10 cellular contexts compared by ENCODE assay signal in genomic region chr11:13680501-13681264, GRCh38. TPM values are rescaled to one million over a fixed set of nuclear protein-coding genes. Genes with fewer than 3 reads are reported as not detected.
DNase-seq lines count a peak whose midpoint lies in the region; ATAC-seq and TF ChIP-seq lines count a peak whose summit lies in the region.
"Had no signal": no experiment of that assay in that cellular context is flagged by ENCODE, and none has a peak within 500 bp of the region (broad histone marks: within the 10 kb centered on the region; RNA-seq: fewer than 3 reads in every experiment).

No MANE protein-coding gene starts in this region.

- H3K9me2 ChIP-seq in OCI-LY7 (ENCODE audit: insufficient read depth, low read length) (no peaks in the 10 kb centered on the region), PC-9 (ENCODE audit: insufficient read depth) (no peaks in the 10 kb centered on the region)

- peaks cover 20% of the 10 kb centered on the region for H3K4me1 Mint-ChIP-seq in memory B cell

- peak; percentile 12 for DNase-seq in OCI-LY7 (ENCODE audit: low spot score)
- no peak for DNase-seq in memory B cell (ENCODE audit: low spot score in 2 of 2)
- no peak for DNase-seq in sigmoid colon
- DNase-seq in PC-9: no peak
- no peak for DNase-seq in NCI-H2081 treated with DMSO at 0.1 percent for 48 hours (lab: John Stamatoyannopoulos, UW)
- no peak for DNase-seq in SW480 (ENCODE audit: low spot score)

- peak overlapping the region; percentile 57 for H3K27ac Mint-ChIP-seq in memory B cell

- H3K4me2 ChIP-seq in OCI-LY7 (ENCODE audit: low read length) (no peak overlapping the region), PC-9 (no peak overlapping the region)

- no peak for TF ChIP-seq EP300 in sigmoid colon (IDR thresholded peaks at IDR 0.05)

- WGBS in sigmoid colon, 2 donors: 56 to 79% methylated on average over 4 of the region's 4 CpGs

- H3K36me3 ChIP-seq in OCI-LY7 (ENCODE audit: insufficient read depth, low read length) (peaks cover 51% of the 10 kb centered on the region; the same call in 1 of the 2 replicates), sigmoid colon (no peaks in the 10 kb centered on the region), PC-9 (ENCODE audit: low read depth) (no peaks in the 10 kb centered on the region)
- H3K36me3 ChIP-seq: adrenal gland had no signal

- H3K27ac ChIP-seq in OCI-LY7 (ENCODE audit: low read depth, low read length, poor library complexity, severe bottlenecking): no peak overlapping the region
- H3K27ac ChIP-seq in sigmoid colon: no peak overlapping the region
- no peak overlapping the region for H3K27ac ChIP-seq in PC-9
- H3K27ac ChIP-seq: adrenal gland had no signal

- no peak overlapping the region for H3K4me3 Mint-ChIP-seq in memory B cell

- no peaks in the 10 kb centered on the region for H3K27me3 ChIP-seq in sigmoid colon
- no peaks in the 10 kb centered on the region for H3K27me3 ChIP-seq in PC-9 (ENCODE audit: insufficient read depth, low read depth)
- H3K27me3 ChIP-seq: adrenal gland had no signal

- H3K9me3 ChIP-seq in OCI-LY7 (ENCODE audit: low read length) (no peaks in the 10 kb centered on the region), sigmoid colon (no peaks in the 10 kb centered on the region), PC-9 (ENCODE audit: insufficient read depth, low read depth) (no peaks in the 10 kb centered on the region)
- H3K9me3 ChIP-seq: adrenal gland had no signal

- H2AFZ ChIP-seq in OCI-LY7 (ENCODE audit: low read length): no peak overlapping the region
- no peak overlapping the region for H2AFZ ChIP-seq in PC-9

- CTCF ChIA-PET in OCI-LY7 (lab: Charles Lee; ENCODE audit: unreplicated experiment) (no interaction called here), PC-9 (lab: Charles Lee) (no interaction called here)

- H4K20me1 ChIP-seq in OCI-LY7 (ENCODE audit: insufficient read depth, low read length): peaks cover 49% of the 10 kb centered on the region
- 0 out of 2 replicates have a peak, but pooled peaks cover 6% of the 10 kb centered on the region for H4K20me1 ChIP-seq in PC-9 (ENCODE audit: insufficient read depth)

- H3F3A ChIP-seq in PC-9 (ENCODE audit: insufficient read depth, low read depth): no peaks in the 10 kb centered on the region

- H3K27me3 Mint-ChIP-seq in memory B cell: no peaks in the 10 kb centered on the region

- H3K4me3 ChIP-seq in OCI-LY7 (ENCODE audit: low read depth, low read length, poor library complexity, severe bottlenecking): no peak overlapping the region
- H3K4me3 ChIP-seq in sigmoid colon: no peak overlapping the region
- H3K4me3 ChIP-seq in PC-9: no peak overlapping the region
- H3K4me3 ChIP-seq: adrenal gland had no signal

- ATAC-seq in GM19023 (IDR thresholded peaks at IDR 0.05; ENCODE audit: unreplicated experiment) (peak; percentile 79), HG02759 (IDR thresholded peaks at IDR 0.05; ENCODE audit: unreplicated experiment) (peak; percentile 89), memory B cell (ENCODE audit: low read depth) (peak; percentile 85)
- ATAC-seq: Panc1 had no signal

- H3K36me3 Mint-ChIP-seq in memory B cell: peaks cover 2% of the 10 kb centered on the region

- POLR2A ChIA-PET in OCI-LY7 (lab: Charles Lee): interaction anchor here (1.0 to 1.5 kb wide), 4 partner anchors 8 to 266 kb away, joined by 3 to 5 read pairs (median 4); no protein-coding TSS in a partner anchor
- POLR2A ChIA-PET in PC-9 (lab: Charles Lee; ENCODE audit: unreplicated experiment): no interaction called here

- BruUV-seq in OCI-LY7 (replicated peaks; lab: Mats Ljungman, UMichigan): no TSS peak
- no TSS peak for BruUV-seq in PC-9 (replicated peaks; lab: Mats Ljungman, UMichigan)

- TF ChIP-seq CTCF in OCI-LY7 (conservative IDR thresholded peaks at IDR 0.05; ENCODE audit: low read length) (no peak), sigmoid colon (IDR thresholded peaks at IDR 0.05) (no peak), PC-9 (conservative IDR thresholded peaks at IDR 0.05) (no peak)

- TF ChIP-seq POLR2A in sigmoid colon (IDR thresholded peaks at IDR 0.05): no peak

- H3K9me3 Mint-ChIP-seq in memory B cell: no peaks in the 10 kb centered on the region

- H3K4me1 ChIP-seq in OCI-LY7 (ENCODE audit: insufficient read depth, low read length, poor library complexity, severe bottlenecking) (peaks cover 4% of the 10 kb centered on the region), sigmoid colon (peaks cover 0 to 37% (median 15%) of the 10 kb centered on the region in 4 donors), PC-9 (replicated peaks; ENCODE audit: insufficient read depth) (no peaks in the 10 kb centered on the region)

- H3K79me2 ChIP-seq in OCI-LY7 (ENCODE audit: insufficient read depth, low read depth, low read length) (peaks cover 99% of the 10 kb centered on the region), PC-9 (ENCODE audit: low read depth) (peaks cover 75% of the 10 kb centered on the region)

- intact Hi-C loops in OCI-LY7 (cut with micrococcal nuclease; ENCODE audit: unreplicated experiment): loop anchor here (1.0 kb wide), 1 partner anchor 9 kb away; no protein-coding TSS in a partner anchor
- intact Hi-C loops in sigmoid colon (cut with DNase I): no loop called here
- intact Hi-C loops in PC-9 (cut with micrococcal nuclease; ENCODE audit: unreplicated experiment): no loop called here

RNA-seq across cellular contexts. Expression of gene FAR1, which starts 12.2 kb away (rescaled TPM):
- 52.1 and 61.2 TPM in 2 replicates for total RNA-seq in OCI-LY7 (2014; rRNA removed; shearing (Covaris generic))
- 87.7 and 97.3 TPM in 2 replicates for total RNA-seq in OCI-LY7 (2022)
- 10 to 100 TPM; 37.1 to 52.1 (median 40.3) TPM for total RNA-seq in sigmoid colon
- polyA plus RNA-seq in sigmoid colon: 10 to 100 TPM; 22.8 to 35.6 (median 28.6) TPM
- total RNA-seq in PC-9 (2021): 34.1 and 34.4 TPM in 2 replicates
